ENCODE assay signal across 9 cellular contexts in the genomic region with DNA sequence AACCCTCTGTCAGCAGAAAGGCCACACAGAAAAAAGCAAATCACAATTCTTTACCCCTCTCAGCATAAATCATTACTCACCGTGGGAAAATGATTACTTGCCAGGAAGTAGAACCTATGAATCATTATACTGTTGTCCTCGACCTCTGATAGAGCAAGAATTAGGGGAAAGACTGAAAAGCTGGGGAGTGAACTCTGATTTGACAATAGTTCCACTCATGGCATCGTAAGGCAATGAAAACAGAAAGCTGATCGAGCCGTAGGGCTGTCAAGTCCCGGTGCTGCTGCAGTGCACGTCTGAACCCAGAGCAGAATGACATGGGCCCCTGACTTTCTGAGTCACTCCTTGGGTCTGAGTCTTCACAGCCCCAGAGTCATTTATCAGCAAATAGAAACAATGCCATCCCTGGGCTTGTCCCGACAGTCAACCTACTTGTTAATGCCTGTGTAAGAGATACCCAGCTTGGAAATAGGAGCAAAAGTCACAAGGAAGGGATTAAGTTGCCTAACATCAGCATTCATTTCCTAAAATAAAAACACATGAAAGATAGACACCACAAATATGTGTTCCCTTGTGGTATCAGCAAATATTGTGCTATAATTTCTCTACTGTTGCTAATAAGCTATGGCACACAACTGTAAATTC.
DNase-seq lines count a peak whose midpoint lies in the region; ATAC-seq and TF ChIP-seq lines count a peak whose summit lies in the region.
"Had no signal": no experiment of that assay in that cellular context is flagged by ENCODE, and none has a peak within 500 bp of the region (broad histone marks: within the 10 kb centered on the region; RNA-seq: fewer than 3 reads in every experiment).

No MANE protein-coding gene starts in this region.

- H3K9me3 Mint-ChIP-seq in activated CD8-positive, alpha-beta memory T cell treated with anti-CD3 and anti-CD28 coated beads, Interleukin-2, amount 10 ng/mL, durations not matched to agents 7 days and 5 days (ENCODE audit: low read depth) = no peaks in the 10 kb centered on the region
- H3K9me3 Mint-ChIP-seq in chondrocyte (ENCODE audit: low read depth) = no peaks in the 10 kb centered on the region

- H3K79me2 ChIP-seq in PC-9 (ENCODE audit: low read depth) = no peaks in the 10 kb centered on the region

- H3K9me3 ChIP-seq in PC-9 (ENCODE audit: insufficient read depth, low read depth) (peaks cover 3% of the 10 kb centered on the region; the same call in 1 of the 2 replicates), mucosa of descending colon (no peaks in the 10 kb centered on the region)

- peak overlapping the region; percentile 78 for H3K4me2 ChIP-seq in PC-9

- H3F3A ChIP-seq in PC-9 (ENCODE audit: insufficient read depth, low read depth) = peaks cover 36% of the 10 kb centered on the region

- H3K27ac Mint-ChIP-seq in activated CD8-positive, alpha-beta memory T cell treated with anti-CD3 and anti-CD28 coated beads, Interleukin-2, amount 10 ng/mL, durations not matched to agents 7 days and 5 days = peak overlapping the region; percentile 14
- peak overlapping the region; percentile 99 for H3K27ac Mint-ChIP-seq in chondrocyte (ENCODE audit: unreplicated experiment)

- H3K4me1 Mint-ChIP-seq in activated CD8-positive, alpha-beta memory T cell treated with anti-CD3 and anti-CD28 coated beads, Interleukin-2, amount 10 ng/mL, durations not matched to agents 7 days and 5 days = peaks cover 18% of the 10 kb centered on the region
- peaks cover 76% of the 10 kb centered on the region for H3K4me1 Mint-ChIP-seq in chondrocyte (ENCODE audit: low read depth)

- H3K4me1 ChIP-seq in PC-9 (replicated peaks; ENCODE audit: insufficient read depth) = peaks cover 68% of the 10 kb centered on the region
- H3K4me1 ChIP-seq in mucosa of descending colon (ENCODE audit: low read depth) = peaks cover 29% of the 10 kb centered on the region

- POLR2A ChIA-PET in PC-9 (lab: Charles Lee; ENCODE audit: unreplicated experiment) = interaction anchor here (0.7 kb wide), 3 partner anchors 215 to 1918 kb away, joined by 6 to 10 read pairs (median 6); no protein-coding TSS in a partner anchor

- H4K20me1 ChIP-seq in PC-9 (ENCODE audit: insufficient read depth) = no peaks in the 10 kb centered on the region

- peak; percentile 72 for ATAC-seq in activated CD8-positive, alpha-beta memory T cell treated with anti-CD3 and anti-CD28 coated beads, Interleukin-2, amount 10 ng/mL, durations not matched to agents 7 days and 5 days
- ATAC-seq in HG02885 (IDR thresholded peaks at IDR 0.05; ENCODE audit: poor library complexity, unreplicated experiment) = peak; percentile 35
- peak; percentile 72 for ATAC-seq in mucosa of descending colon

- DNase-seq in activated CD8-positive, alpha-beta memory T cell treated with anti-CD3 and anti-CD28 coated beads, Interleukin-2, amount 10 ng/mL, durations not matched to agents 7 days and 5 days = peak; percentile 60
- DNase-seq in activated CD8-positive, alpha-beta memory T cell treated with anti-CD3 and anti-CD28 coated beads for 24 hours = no peak
- peak; percentile 74 to 100 for DNase-seq in PC-9
- no peak for DNase-seq in chondrocyte (ENCODE audit: low spot score)
- DNase-seq in mucosa of descending colon = peak in 1 of 3 donors; percentile 39
- DNase-seq in stromal cell of bone marrow (ENCODE audit: low read depth) = peak; percentile 92
- no peak for DNase-seq in hippocampal formation (lab: John Stamatoyannopoulos, UW)
- DNase-seq: DND-41 had no signal

- H3K4me3 Mint-ChIP-seq in activated CD8-positive, alpha-beta memory T cell treated with anti-CD3 and anti-CD28 coated beads, Interleukin-2, amount 10 ng/mL, durations not matched to agents 7 days and 5 days = peak overlapping the region; percentile 27
- peak overlapping the region; percentile 63 for H3K4me3 Mint-ChIP-seq in chondrocyte (ENCODE audit: unreplicated experiment)

- no peak overlapping the region for H2AFZ ChIP-seq in PC-9

- H3K27ac ChIP-seq in PC-9 = peak overlapping the region; percentile 99

- H3K36me3 Mint-ChIP-seq in activated CD8-positive, alpha-beta memory T cell treated with anti-CD3 and anti-CD28 coated beads, Interleukin-2, amount 10 ng/mL, durations not matched to agents 7 days and 5 days = no peaks in the 10 kb centered on the region
- H3K36me3 Mint-ChIP-seq in chondrocyte (ENCODE audit: low read depth) = no peaks in the 10 kb centered on the region

- peaks cover 19% of the 10 kb centered on the region for H3K27me3 Mint-ChIP-seq in activated CD8-positive, alpha-beta memory T cell treated with anti-CD3 and anti-CD28 coated beads, Interleukin-2, amount 10 ng/mL, durations not matched to agents 7 days and 5 days
- no peaks in the 10 kb centered on the region for H3K27me3 Mint-ChIP-seq in chondrocyte (ENCODE audit: low read depth)

- BruUV-seq in PC-9 (replicated peaks; lab: Mats Ljungman, UMichigan) = no TSS peak

- intact Hi-C loops in PC-9 (cut with micrococcal nuclease; ENCODE audit: unreplicated experiment) (loop anchor here (1.0 to 5.0 kb wide), 8 partner anchors 70 to 512 kb away; no protein-coding TSS in a partner anchor), mucosa of descending colon (cut with DNase I, micrococcal nuclease) (no loop called here)

- TF ChIP-seq CTCF in PC-9 (conservative IDR thresholded peaks at IDR 0.05) = no peak
- TF ChIP-seq CTCF in chondrocyte (IDR thresholded peaks at IDR 0.05) = no peak
- no peak for TF ChIP-seq CTCF in mucosa of descending colon (IDR thresholded peaks at IDR 0.05)

- H3K9me2 ChIP-seq in PC-9 (ENCODE audit: insufficient read depth) = no peaks in the 10 kb centered on the region

- H3K4me3 ChIP-seq in PC-9 = peak overlapping the region; percentile 27; the same call in 1 of the 2 replicates
- no peak overlapping the region for H3K4me3 ChIP-seq in mucosa of descending colon

- no peaks in the 10 kb centered on the region for H3K27me3 ChIP-seq in PC-9 (ENCODE audit: insufficient read depth, low read depth)

- CTCF ChIA-PET in activated CD8-positive, alpha-beta memory T cell treated with anti-CD3 and anti-CD28 coated beads, Interleukin-2, amount 10 ng/mL, durations not matched to agents 7 days and 5 days (lab: Charles Lee) = interaction anchor here (1.2 kb wide), 1 partner anchor 227 kb away, joined by 3 read pairs; no protein-coding TSS in a partner anchor
- CTCF ChIA-PET in PC-9 (lab: Charles Lee) = interaction anchor here (0.6 to 0.9 kb wide), 2 partner anchors 11 to 130 kb away, joined by 3 to 5 read pairs; no protein-coding TSS in a partner anchor

- H3K36me3 ChIP-seq in PC-9 (ENCODE audit: low read depth) (no peaks in the 10 kb centered on the region), mucosa of descending colon (ENCODE audit: low read depth) (no peaks in the 10 kb centered on the region)

Comparison
In these comparisons a context has a peak if more than half of its experiments do, and no peak if none do; other contexts are left out.
1. DNase-seq: peak in activated CD8-positive, alpha-beta memory T cell treated with anti-CD3 and anti-CD28 coated beads, Interleukin-2, amount 10 ng/mL, durations not matched to agents 7 days and 5 days (single experiment), PC-9 (2 of 2) and stromal cell of bone marrow (single experiment); none in activated CD8-positive, alpha-beta memory T cell treated with anti-CD3 and anti-CD28 coated beads for 24 hours (single experiment), chondrocyte (single experiment) and hippocampal formation (0 of 2).
2. Peak in every context shown above with its lines, with median percentiles within 50 percentile points of each other: ATAC-seq.